Comparison of ENCODE assay signal across 1 cellular context in the genomic region with DNA sequence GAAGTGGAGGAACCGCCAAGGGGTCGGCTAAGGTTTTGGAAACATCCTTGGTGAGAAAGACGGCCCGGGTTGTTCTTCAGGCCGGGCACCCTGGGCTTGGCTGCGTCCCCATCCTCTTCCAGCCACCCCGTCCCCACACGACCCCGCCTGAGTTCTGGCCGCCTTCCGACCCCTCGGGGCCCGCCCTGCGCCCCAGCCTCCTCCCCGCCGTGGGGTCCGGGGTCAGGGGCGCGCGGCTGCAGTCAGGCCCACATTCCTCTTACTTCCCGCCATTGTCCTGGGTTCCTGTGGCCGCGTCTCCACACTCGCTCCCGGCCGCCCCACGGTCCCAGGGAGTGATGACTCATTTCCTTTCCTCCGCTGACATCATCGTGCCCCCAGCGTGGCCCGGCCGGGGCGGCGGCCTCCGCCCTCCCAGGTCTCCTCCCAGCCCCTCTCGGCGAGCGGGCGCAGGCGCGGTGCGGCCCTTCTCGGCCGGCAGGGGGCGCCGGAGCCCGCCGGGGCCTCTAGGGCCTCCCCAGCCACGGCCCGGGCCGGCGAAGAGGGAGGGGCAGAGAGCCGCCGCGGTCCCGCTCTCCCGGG.
TF ChIP-seq lines count a peak whose summit lies in the region.

No MANE protein-coding gene starts in this region.

TF ChIP-seq in HepG2, 621 proteins besides CTCF, POLR2A, EP300 and RAD21 (continued from another document and continues in another):
- TF ChIP-seq, protein P1, sequence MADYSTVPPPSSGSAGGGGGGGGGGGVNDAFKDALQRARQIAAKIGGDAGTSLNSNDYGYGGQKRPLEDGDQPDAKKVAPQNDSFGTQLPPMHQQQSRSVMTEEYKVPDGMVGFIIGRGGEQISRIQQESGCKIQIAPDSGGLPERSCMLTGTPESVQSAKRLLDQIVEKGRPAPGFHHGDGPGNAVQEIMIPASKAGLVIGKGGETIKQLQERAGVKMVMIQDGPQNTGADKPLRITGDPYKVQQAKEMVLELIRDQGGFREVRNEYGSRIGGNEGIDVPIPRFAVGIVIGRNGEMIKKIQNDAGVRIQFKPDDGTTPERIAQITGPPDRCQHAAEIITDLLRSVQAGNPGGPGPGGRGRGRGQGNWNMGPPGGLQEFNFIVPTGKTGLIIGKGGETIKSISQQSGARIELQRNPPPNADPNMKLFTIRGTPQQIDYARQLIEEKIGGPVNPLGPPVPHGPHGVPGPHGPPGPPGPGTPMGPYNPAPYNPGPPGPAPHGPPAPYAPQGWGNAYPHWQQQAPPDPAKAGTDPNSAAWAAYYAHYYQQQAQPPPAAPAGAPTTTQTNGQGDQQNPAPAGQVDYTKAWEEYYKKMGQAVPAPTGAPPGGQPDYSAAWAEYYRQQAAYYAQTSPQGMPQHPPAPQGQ (CRISPR knock-in tag; IDR thresholded peaks at IDR 0.05; ENCODE audit: borderline replicate concordance) = no peak
- TF ChIP-seq, protein P2, sequence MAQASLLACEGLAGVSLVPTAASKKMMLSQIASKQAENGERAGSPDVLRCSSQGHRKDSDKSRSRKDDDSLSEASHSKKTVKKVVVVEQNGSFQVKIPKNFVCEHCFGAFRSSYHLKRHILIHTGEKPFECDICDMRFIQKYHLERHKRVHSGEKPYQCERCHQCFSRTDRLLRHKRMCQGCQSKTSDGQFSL (CRISPR knock-in tag; IDR thresholded peaks at IDR 0.05) = no peak
- TF ChIP-seq TCF12 (IDR thresholded peaks at IDR 0.05) = no peak
- no peak for TF ChIP-seq TCF12 (CRISPR knock-in tag; IDR thresholded peaks at IDR 0.05)
- TF ChIP-seq ZFP90 (CRISPR knock-in tag; IDR thresholded peaks at IDR 0.05; ENCODE audit: borderline replicate concordance) = no peak
- TF ChIP-seq SIN3A (IDR thresholded peaks at IDR 0.05; ENCODE audit: borderline replicate concordance, low read depth, low read length) = 0 out of 2 replicates have a peak, but pooled peaks have one; percentile 20
- no peak for TF ChIP-seq KDM5A (IDR thresholded peaks at IDR 0.05; ENCODE audit: borderline replicate concordance, low read length)
- no peak for TF ChIP-seq ELF1 (CRISPR knock-in tag; IDR thresholded peaks at IDR 0.05)
- no peak for TF ChIP-seq ZNF235 (CRISPR knock-in tag; IDR thresholded peaks at IDR 0.05; ENCODE audit: borderline replicate concordance)
- TF ChIP-seq, protein P3, sequence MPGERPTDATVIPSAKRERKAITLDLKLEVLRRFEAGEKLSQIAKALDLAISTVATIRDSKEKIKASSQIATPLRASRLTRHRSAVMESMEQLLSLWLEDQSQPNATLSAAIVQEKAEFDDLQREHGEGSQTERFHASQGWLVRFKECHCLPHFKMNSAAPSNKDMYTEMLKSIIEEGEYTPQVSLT (CRISPR knock-in tag; IDR thresholded peaks at IDR 0.05; ENCODE audit: borderline replicate concordance, low read depth) = no peak
- TF ChIP-seq MAFF (IDR thresholded peaks at IDR 0.05; ENCODE audit: low read depth, low read length) = no peak
- TF ChIP-seq SMARCE1 (IDR thresholded peaks at IDR 0.05; ENCODE audit: borderline replicate concordance) = no peak
- TF ChIP-seq ZNF451 (CRISPR knock-in tag; IDR thresholded peaks at IDR 0.05) = no peak
- TF ChIP-seq, protein P4, sequence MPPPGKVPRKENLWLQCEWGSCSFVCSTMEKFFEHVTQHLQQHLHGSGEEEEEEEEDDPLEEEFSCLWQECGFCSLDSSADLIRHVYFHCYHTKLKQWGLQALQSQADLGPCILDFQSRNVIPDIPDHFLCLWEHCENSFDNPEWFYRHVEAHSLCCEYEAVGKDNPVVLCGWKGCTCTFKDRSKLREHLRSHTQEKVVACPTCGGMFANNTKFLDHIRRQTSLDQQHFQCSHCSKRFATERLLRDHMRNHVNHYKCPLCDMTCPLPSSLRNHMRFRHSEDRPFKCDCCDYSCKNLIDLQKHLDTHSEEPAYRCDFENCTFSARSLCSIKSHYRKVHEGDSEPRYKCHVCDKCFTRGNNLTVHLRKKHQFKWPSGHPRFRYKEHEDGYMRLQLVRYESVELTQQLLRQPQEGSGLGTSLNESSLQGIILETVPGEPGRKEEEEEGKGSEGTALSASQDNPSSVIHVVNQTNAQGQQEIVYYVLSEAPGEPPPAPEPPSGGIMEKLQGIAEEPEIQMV (CRISPR knock-in tag; IDR thresholded peaks at IDR 0.05; ENCODE audit: low read depth) = no peak; the same call in 1 of the 2 replicates
- TF ChIP-seq HIVEP1 (CRISPR knock-in tag; IDR thresholded peaks at IDR 0.05) = no peak
- TF ChIP-seq RELA (CRISPR knock-in tag; IDR thresholded peaks at IDR 0.05) = no peak
- no peak for TF ChIP-seq NFYB (CRISPR knock-in tag; IDR thresholded peaks at IDR 0.05)
- no peak for TF ChIP-seq PRMT3 (CRISPR knock-in tag; IDR thresholded peaks at IDR 0.05; ENCODE audit: borderline replicate concordance, low read depth)
- TF ChIP-seq ZNF292 (CRISPR knock-in tag; IDR thresholded peaks at IDR 0.05; ENCODE audit: borderline replicate concordance, low read depth) = no peak
- TF ChIP-seq, protein P5, sequence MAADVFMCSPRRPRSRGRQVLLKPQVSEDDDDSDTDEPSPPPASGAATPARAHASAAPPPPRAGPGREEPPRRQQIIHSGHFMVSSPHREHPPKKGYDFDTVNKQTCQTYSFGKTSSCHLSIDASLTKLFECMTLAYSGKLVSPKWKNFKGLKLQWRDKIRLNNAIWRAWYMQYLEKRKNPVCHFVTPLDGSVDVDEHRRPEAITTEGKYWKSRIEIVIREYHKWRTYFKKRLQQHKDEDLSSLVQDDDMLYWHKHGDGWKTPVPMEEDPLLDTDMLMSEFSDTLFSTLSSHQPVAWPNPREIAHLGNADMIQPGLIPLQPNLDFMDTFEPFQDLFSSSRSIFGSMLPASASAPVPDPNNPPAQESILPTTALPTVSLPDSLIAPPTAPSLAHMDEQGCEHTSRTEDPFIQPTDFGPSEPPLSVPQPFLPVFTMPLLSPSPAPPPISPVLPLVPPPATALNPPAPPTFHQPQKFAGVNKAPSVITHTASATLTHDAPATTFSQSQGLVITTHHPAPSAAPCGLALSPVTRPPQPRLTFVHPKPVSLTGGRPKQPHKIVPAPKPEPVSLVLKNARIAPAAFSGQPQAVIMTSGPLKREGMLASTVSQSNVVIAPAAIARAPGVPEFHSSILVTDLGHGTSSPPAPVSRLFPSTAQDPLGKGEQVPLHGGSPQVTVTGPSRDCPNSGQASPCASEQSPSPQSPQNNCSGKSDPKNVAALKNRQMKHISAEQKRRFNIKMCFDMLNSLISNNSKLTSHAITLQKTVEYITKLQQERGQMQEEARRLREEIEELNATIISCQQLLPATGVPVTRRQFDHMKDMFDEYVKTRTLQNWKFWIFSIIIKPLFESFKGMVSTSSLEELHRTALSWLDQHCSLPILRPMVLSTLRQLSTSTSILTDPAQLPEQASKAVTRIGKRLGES (CRISPR knock-in tag; IDR thresholded peaks at IDR 0.05; ENCODE audit: borderline replicate concordance) = no peak
- TF ChIP-seq ZNF879 (CRISPR knock-in tag; IDR thresholded peaks at IDR 0.05) = no peak
- 0 out of 2 replicates have a peak, but pooled peaks have one; percentile 64 for TF ChIP-seq ZNF34 (CRISPR knock-in tag; IDR thresholded peaks at IDR 0.05; ENCODE audit: borderline replicate concordance)
- TF ChIP-seq EEA1 (CRISPR knock-in tag; IDR thresholded peaks at IDR 0.05; ENCODE audit: borderline replicate concordance) = no peak
- TF ChIP-seq ZNF75D (CRISPR knock-in tag; IDR thresholded peaks at IDR 0.05; ENCODE audit: borderline replicate concordance) = no peak
- no peak for TF ChIP-seq ZNF550 (CRISPR knock-in tag; IDR thresholded peaks at IDR 0.05; ENCODE audit: borderline replicate concordance)
- no peak for TF ChIP-seq ZNF556 (CRISPR knock-in tag; IDR thresholded peaks at IDR 0.05; ENCODE audit: borderline replicate concordance)
- TF ChIP-seq, protein P6, sequence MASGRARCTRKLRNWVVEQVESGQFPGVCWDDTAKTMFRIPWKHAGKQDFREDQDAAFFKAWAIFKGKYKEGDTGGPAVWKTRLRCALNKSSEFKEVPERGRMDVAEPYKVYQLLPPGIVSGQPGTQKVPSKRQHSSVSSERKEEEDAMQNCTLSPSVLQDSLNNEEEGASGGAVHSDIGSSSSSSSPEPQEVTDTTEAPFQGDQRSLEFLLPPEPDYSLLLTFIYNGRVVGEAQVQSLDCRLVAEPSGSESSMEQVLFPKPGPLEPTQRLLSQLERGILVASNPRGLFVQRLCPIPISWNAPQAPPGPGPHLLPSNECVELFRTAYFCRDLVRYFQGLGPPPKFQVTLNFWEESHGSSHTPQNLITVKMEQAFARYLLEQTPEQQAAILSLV (CRISPR knock-in tag; IDR thresholded peaks at IDR 0.05; ENCODE audit: borderline replicate concordance) = no peak
- TF ChIP-seq ZNF569 (CRISPR knock-in tag; IDR thresholded peaks at IDR 0.05; ENCODE audit: borderline replicate concordance) = no peak
- TF ChIP-seq AKAP8 (CRISPR knock-in tag; IDR thresholded peaks at IDR 0.05) = no peak
- TF ChIP-seq CBX5 (CRISPR knock-in tag; IDR thresholded peaks at IDR 0.05; ENCODE audit: borderline replicate concordance) = no peak
- TF ChIP-seq, protein P7, sequence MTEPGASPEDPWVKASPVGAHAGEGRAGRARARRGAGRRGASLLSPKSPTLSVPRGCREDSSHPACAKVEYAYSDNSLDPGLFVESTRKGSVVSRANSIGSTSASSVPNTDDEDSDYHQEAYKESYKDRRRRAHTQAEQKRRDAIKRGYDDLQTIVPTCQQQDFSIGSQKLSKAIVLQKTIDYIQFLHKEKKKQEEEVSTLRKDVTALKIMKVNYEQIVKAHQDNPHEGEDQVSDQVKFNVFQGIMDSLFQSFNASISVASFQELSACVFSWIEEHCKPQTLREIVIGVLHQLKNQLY (CRISPR knock-in tag; IDR thresholded peaks at IDR 0.05) = peak; percentile 46; the same call in 1 of the 2 replicates
- no peak for TF ChIP-seq CHCHD3 (CRISPR knock-in tag; IDR thresholded peaks at IDR 0.05)
- TF ChIP-seq ZNF232 (CRISPR knock-in tag; IDR thresholded peaks at IDR 0.05; ENCODE audit: borderline replicate concordance) = no peak
- TF ChIP-seq ZNF614 (CRISPR knock-in tag; IDR thresholded peaks at IDR 0.05; ENCODE audit: borderline replicate concordance) = 0 out of 2 replicates have a peak, but pooled peaks have one; percentile 13
- peak; percentile 84 for TF ChIP-seq POLR2AphosphoS5 (IDR thresholded peaks at IDR 0.05; ENCODE audit: low read depth, low read length)
- no peak for TF ChIP-seq KDM6A (CRISPR knock-in tag; IDR thresholded peaks at IDR 0.05; ENCODE audit: low read depth)
- TF ChIP-seq ZNF30 (CRISPR knock-in tag; IDR thresholded peaks at IDR 0.05) = no peak
- 0 out of 2 replicates have a peak, but pooled peaks have one; percentile 28 for TF ChIP-seq ZNF329 (CRISPR knock-in tag; IDR thresholded peaks at IDR 0.05; ENCODE audit: low read depth)
- TF ChIP-seq, protein P8, sequence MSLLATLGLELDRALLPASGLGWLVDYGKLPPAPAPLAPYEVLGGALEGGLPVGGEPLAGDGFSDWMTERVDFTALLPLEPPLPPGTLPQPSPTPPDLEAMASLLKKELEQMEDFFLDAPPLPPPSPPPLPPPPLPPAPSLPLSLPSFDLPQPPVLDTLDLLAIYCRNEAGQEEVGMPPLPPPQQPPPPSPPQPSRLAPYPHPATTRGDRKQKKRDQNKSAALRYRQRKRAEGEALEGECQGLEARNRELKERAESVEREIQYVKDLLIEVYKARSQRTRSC (CRISPR knock-in tag; IDR thresholded peaks at IDR 0.05; ENCODE audit: low read depth) = no peak
- TF ChIP-seq, protein P9, sequence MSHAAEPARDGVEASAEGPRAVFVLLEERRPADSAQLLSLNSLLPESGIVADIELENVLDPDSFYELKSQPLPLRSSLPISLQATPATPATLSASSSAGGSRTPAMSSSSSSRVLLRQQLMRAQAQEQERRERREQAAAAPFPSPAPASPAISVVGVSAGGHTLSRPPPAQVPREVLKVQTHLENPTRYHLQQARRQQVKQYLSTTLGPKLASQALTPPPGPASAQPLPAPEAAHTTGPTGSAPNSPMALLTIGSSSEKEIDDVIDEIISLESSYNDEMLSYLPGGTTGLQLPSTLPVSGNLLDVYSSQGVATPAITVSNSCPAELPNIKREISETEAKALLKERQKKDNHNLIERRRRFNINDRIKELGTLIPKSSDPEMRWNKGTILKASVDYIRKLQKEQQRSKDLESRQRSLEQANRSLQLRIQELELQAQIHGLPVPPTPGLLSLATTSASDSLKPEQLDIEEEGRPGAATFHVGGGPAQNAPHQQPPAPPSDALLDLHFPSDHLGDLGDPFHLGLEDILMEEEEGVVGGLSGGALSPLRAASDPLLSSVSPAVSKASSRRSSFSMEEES (CRISPR knock-in tag; IDR thresholded peaks at IDR 0.05) = no peak
- TF ChIP-seq, protein P10, sequence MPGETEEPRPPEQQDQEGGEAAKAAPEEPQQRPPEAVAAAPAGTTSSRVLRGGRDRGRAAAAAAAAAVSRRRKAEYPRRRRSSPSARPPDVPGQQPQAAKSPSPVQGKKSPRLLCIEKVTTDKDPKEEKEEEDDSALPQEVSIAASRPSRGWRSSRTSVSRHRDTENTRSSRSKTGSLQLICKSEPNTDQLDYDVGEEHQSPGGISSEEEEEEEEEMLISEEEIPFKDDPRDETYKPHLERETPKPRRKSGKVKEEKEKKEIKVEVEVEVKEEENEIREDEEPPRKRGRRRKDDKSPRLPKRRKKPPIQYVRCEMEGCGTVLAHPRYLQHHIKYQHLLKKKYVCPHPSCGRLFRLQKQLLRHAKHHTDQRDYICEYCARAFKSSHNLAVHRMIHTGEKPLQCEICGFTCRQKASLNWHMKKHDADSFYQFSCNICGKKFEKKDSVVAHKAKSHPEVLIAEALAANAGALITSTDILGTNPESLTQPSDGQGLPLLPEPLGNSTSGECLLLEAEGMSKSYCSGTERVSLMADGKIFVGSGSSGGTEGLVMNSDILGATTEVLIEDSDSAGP (CRISPR knock-in tag; IDR thresholded peaks at IDR 0.05; ENCODE audit: borderline replicate concordance) = peak; percentile 16
- TF ChIP-seq FOXK2 (IDR thresholded peaks at IDR 0.05) = no peak
- TF ChIP-seq SNRNP70 (IDR thresholded peaks at IDR 0.05; ENCODE audit: low read depth, low read length) = no peak
- TF ChIP-seq, protein P11, sequence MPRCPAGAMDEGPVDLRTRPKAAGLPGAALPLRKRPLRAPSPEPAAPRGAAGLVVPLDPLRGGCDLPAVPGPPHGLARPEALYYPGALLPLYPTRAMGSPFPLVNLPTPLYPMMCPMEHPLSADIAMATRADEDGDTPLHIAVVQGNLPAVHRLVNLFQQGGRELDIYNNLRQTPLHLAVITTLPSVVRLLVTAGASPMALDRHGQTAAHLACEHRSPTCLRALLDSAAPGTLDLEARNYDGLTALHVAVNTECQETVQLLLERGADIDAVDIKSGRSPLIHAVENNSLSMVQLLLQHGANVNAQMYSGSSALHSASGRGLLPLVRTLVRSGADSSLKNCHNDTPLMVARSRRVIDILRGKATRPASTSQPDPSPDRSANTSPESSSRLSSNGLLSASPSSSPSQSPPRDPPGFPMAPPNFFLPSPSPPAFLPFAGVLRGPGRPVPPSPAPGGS (CRISPR knock-in tag; IDR thresholded peaks at IDR 0.05) = no peak
- peak; percentile 94 for TF ChIP-seq RBFOX2 (IDR thresholded peaks at IDR 0.05; ENCODE audit: low read depth, low read length)
